Comparison of ENCODE assay signal across 27 cellular contexts in genomic region chr19:15441317-15441716, GRCh38. TPM values are rescaled to one million over a fixed set of nuclear protein-coding genes. Genes with fewer than 3 reads are reported as not detected.
"Had no signal": no experiment of that assay in that cellular context is flagged by ENCODE, and none has a peak within 500 bp of the region (broad histone marks: within the 10 kb centered on the region; RNA-seq: fewer than 3 reads in every experiment).

No MANE protein-coding gene starts in this region.

- H3K4me1 ChIP-seq: upper lobe of left lung had no signal

- H3K36me3 Mint-ChIP-seq: naive thymus-derived CD4-positive, alpha-beta T cell; stimulated activated memory B cell treated with anti-CD40 and anti-IgM and Interleukin-4, amounts not matched to agents 10 μg/mL and 1 μg/mL and 100 μg/mL, for 72 hours had no signal

- H3K9me3 Mint-ChIP-seq: nephron progenitor cell; stimulated activated memory B cell treated with anti-CD40 and anti-IgM and Interleukin-4, amounts not matched to agents 10 μg/mL and 1 μg/mL and 100 μg/mL, for 72 hours; stimulated activated naive CD8-positive, alpha-beta T cell treated with anti-CD3 and anti-CD28 coated beads, Interleukin-15, Interleukin-2, amounts not matched to agents 100 ng/mL and 50 ng/mL, for 24 hours had no signal

- H3K27ac ChIP-seq: esophagus squamous epithelium, gastroesophageal sphincter, psoas muscle, right lobe of liver, tibial artery, upper lobe of left lung, uterus had no signal

- H3K27me3 ChIP-seq: esophagus squamous epithelium, gastroesophageal sphincter, right lobe of liver, spleen, tibial artery, upper lobe of left lung, uterus had no signal

- H3K4me3 Mint-ChIP-seq: naive thymus-derived CD4-positive, alpha-beta T cell; nephron progenitor cell; stimulated activated memory B cell treated with anti-CD40 and anti-IgM and Interleukin-4, amounts not matched to agents 10 μg/mL and 1 μg/mL and 100 μg/mL, for 72 hours; stimulated activated naive CD8-positive, alpha-beta T cell treated with anti-CD3 and anti-CD28 coated beads, Interleukin-15, Interleukin-2, amounts not matched to agents 100 ng/mL and 50 ng/mL, for 24 hours had no signal

- H3K27me3 Mint-ChIP-seq: naive thymus-derived CD4-positive, alpha-beta T cell; stimulated activated memory B cell treated with anti-CD40 and anti-IgM and Interleukin-4, amounts not matched to agents 10 μg/mL and 1 μg/mL and 100 μg/mL, for 72 hours; stimulated activated naive CD8-positive, alpha-beta T cell treated with anti-CD3 and anti-CD28 coated beads, Interleukin-15, Interleukin-2, amounts not matched to agents 100 ng/mL and 50 ng/mL, for 24 hours had no signal

- H3K27ac Mint-ChIP-seq: naive thymus-derived CD4-positive, alpha-beta T cell; nephron progenitor cell; stimulated activated memory B cell treated with anti-CD40 and anti-IgM and Interleukin-4, amounts not matched to agents 10 μg/mL and 1 μg/mL and 100 μg/mL, for 72 hours; stimulated activated naive CD8-positive, alpha-beta T cell treated with anti-CD3 and anti-CD28 coated beads, Interleukin-15, Interleukin-2, amounts not matched to agents 100 ng/mL and 50 ng/mL, for 24 hours had no signal

- H3K9me3 ChIP-seq: esophagus squamous epithelium, gastroesophageal sphincter, psoas muscle, right lobe of liver, spleen, tibial artery, upper lobe of left lung, uterus had no signal

- ATAC-seq: gastroesophageal sphincter; left lobe of liver; naive thymus-derived CD4-positive, alpha-beta T cell; psoas muscle; right lobe of liver; stimulated activated memory B cell treated with anti-CD40 and anti-IgM and Interleukin-4, amounts not matched to agents 10 μg/mL and 1 μg/mL and 100 μg/mL, for 72 hours had no signal

- H3K36me3 ChIP-seq: right lobe of liver, uterus had no signal

- DNase-seq: dermis blood vessel endothelial cell; esophagus squamous epithelium; foreskin fibroblast; mammary epithelial cell; naive thymus-derived CD4-positive, alpha-beta T cell; nephron progenitor cell; psoas muscle; retina; right lobe of liver; spleen; stimulated activated CD4-positive, alpha-beta T cell treated with anti-CD3 and anti-CD28 coated beads, Interleukin-15, amount 100 ng/mL, for 24 hours; stimulated activated CD4-positive, alpha-beta T cell treated with anti-CD3 and anti-CD28 coated beads, Interleukin-1b, Interleukin-23, amount 100 ng/mL, for 48 hours; stimulated activated CD4-positive, alpha-beta T cell treated with anti-CD3 and anti-CD28 coated beads, Interleukin-4, amount 100 ng/mL, for 24 hours; tibial artery; upper lobe of left lung; uterus had no signal

- H3K4me1 Mint-ChIP-seq: nephron progenitor cell had no signal

- H3K4me3 ChIP-seq: esophagus squamous epithelium, gastroesophageal sphincter, psoas muscle, right lobe of liver, spleen, tibial artery, upper lobe of left lung, uterus had no signal

RNA-seq across cellular contexts. Expression of gene RASAL3, which starts 23.0 kb away (rescaled TPM):
- total RNA-seq: epithelial cell of proximal tubule, kidney epithelial cell, mammary epithelial cell had no signal
- polyA plus RNA-seq: mammary epithelial cell had no signal

RNA-seq across cellular contexts. Expression of gene PGLYRP2, which starts 38.0 kb away (rescaled TPM):
- total RNA-seq: dermis blood vessel endothelial cell, epithelial cell of proximal tubule, esophagus squamous epithelium, gastroesophageal sphincter, kidney epithelial cell, mammary epithelial cell, mesenteric fat pad, mononuclear cell, osteoblast, psoas muscle, skeletal muscle tissue, temporal lobe, upper lobe of left lung, uterus had no signal
- polyA plus RNA-seq: mammary epithelial cell, psoas muscle had no signal
